In the genomic region with DNA sequence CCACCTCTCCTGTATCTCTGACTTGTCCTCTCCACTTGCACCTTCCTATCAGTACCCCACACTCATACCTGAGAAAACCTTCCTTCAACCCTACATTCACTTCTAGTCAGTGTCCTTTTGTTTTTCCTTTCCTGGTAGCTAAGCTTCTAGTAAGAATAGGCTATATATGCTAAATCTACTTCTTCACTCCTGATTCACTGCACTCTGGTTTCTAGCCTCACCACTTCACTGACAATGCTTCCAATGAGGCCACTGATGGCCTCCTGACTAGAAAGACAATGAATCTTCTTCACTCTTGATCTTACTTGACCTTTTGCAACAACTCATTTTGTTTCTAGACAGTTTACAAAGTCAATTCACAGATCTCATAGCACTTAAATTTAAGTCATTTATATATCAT, we compare ENCODE assay signal across 21 cellular contexts. TPM values are rescaled to one million over a fixed set of nuclear protein-coding genes. Genes with fewer than 3 reads are reported as not detected.
DNase-seq lines count a peak whose midpoint lies in the region; ATAC-seq and TF ChIP-seq lines count a peak whose summit lies in the region.
"Had no signal": no experiment of that assay in that cellular context is flagged by ENCODE, and none has a peak within 500 bp of the region (broad histone marks: within the 10 kb centered on the region; RNA-seq: fewer than 3 reads in every experiment).

No MANE protein-coding gene starts in this region.

- CTCF ChIA-PET in PC-3 (lab: Charles Lee), result no interaction called here

- no peaks in the 10 kb centered on the region for H3K27me3 ChIP-seq in ACC112 (ENCODE audit: insufficient read depth, low read length)
- no peaks in the 10 kb centered on the region for H3K27me3 ChIP-seq in PC-3 (ENCODE audit: low read length)
- H3K27me3 ChIP-seq in BE2C, result no peaks in the 10 kb centered on the region
- H3K27me3 ChIP-seq: BLaER1 had no signal

- H3K4me1 Mint-ChIP-seq in activated T-cell treated with anti-CD3 and anti-CD28 coated beads, Interleukin-2, amount 50 U/mL, for 24 hours (ENCODE audit: low read depth), result peaks cover 8% of the 10 kb centered on the region
- peaks cover 62% of the 10 kb centered on the region for H3K4me1 Mint-ChIP-seq in dendritic cell treated with granulocyte-macrophage colony-stimulating factor and Interleukin-4, amounts not matched to agents 40 ng/mL and 50 ng/mL, for 4 days (ENCODE audit: low read depth)

- no peak overlapping the region for H3K4me3 Mint-ChIP-seq in activated T-cell treated with anti-CD3 and anti-CD28 coated beads, Interleukin-2, amount 50 U/mL, for 24 hours
- H3K4me3 Mint-ChIP-seq in dendritic cell treated with granulocyte-macrophage colony-stimulating factor and Interleukin-4, amounts not matched to agents 40 ng/mL and 50 ng/mL, for 4 days, result no peak overlapping the region
- H3K4me3 Mint-ChIP-seq: CD8-positive, alpha-beta T cell; GM23338 had no signal

- BruUV-seq in PC-3 (replicated peaks; lab: Mats Ljungman, UMichigan), result no TSS peak

- no peak for TF ChIP-seq CTCF in PC-3 (conservative IDR thresholded peaks at IDR 0.05; ENCODE audit: low read depth, low read length)
- no peak for TF ChIP-seq CTCF in BE2C (IDR thresholded peaks at IDR 0.05; ENCODE audit: low read depth, low read length)

- H3K27ac ChIP-seq in ACC112 (ENCODE audit: low read depth, low read length) (peak overlapping the region; percentile 68; the same call in 1 of the 2 replicates), PC-3 (ENCODE audit: low read length) (peak overlapping the region; percentile 41)
- H3K27ac ChIP-seq: BLaER1, PC-9, RWPE1 had no signal

- H3K9ac ChIP-seq in PC-3 (ENCODE audit: low read length), result no peak overlapping the region
- H3K9ac ChIP-seq: BLaER1 had no signal

- H2AFZ ChIP-seq in ACC112 (ENCODE audit: low read length, unreplicated experiment) (no peak overlapping the region), PC-3 (ENCODE audit: low read length) (no peak overlapping the region)
- H2AFZ ChIP-seq: GM23338, PC-9 had no signal

- POLR2A ChIA-PET in PC-3 (lab: Charles Lee; ENCODE audit: unreplicated experiment), result no interaction called here

- H3K27me3 Mint-ChIP-seq in activated T-cell treated with anti-CD3 and anti-CD28 coated beads, Interleukin-2, amount 50 U/mL, for 24 hours, result no peaks in the 10 kb centered on the region
- H3K27me3 Mint-ChIP-seq in dendritic cell treated with granulocyte-macrophage colony-stimulating factor and Interleukin-4, amounts not matched to agents 40 ng/mL and 50 ng/mL, for 4 days, result no peaks in the 10 kb centered on the region

- H3K9me3 Mint-ChIP-seq in activated T-cell treated with anti-CD3 and anti-CD28 coated beads, Interleukin-2, amount 50 U/mL, for 24 hours, result no peaks in the 10 kb centered on the region
- no peaks in the 10 kb centered on the region for H3K9me3 Mint-ChIP-seq in dendritic cell treated with granulocyte-macrophage colony-stimulating factor and Interleukin-4, amounts not matched to agents 40 ng/mL and 50 ng/mL, for 4 days
- H3K9me3 Mint-ChIP-seq: CD8-positive, alpha-beta T cell; GM23338 had no signal

- H3K9me3 ChIP-seq in PC-3 (ENCODE audit: low read length), result no peaks in the 10 kb centered on the region
- no peaks in the 10 kb centered on the region for H3K9me3 ChIP-seq in BE2C
- H3K9me3 ChIP-seq: BLaER1 had no signal

- H3K36me3 ChIP-seq in ACC112 (ENCODE audit: insufficient read depth, low read length), result peaks cover 5% of the 10 kb centered on the region; the same call in 1 of the 2 replicates
- no peaks in the 10 kb centered on the region for H3K36me3 ChIP-seq in PC-3 (ENCODE audit: low read depth, low read length)
- no peaks in the 10 kb centered on the region for H3K36me3 ChIP-seq in BE2C

- no peaks in the 10 kb centered on the region for H3F3A ChIP-seq in PC-3 (ENCODE audit: low read length, unreplicated experiment)

- H4K20me1 ChIP-seq in PC-3 (ENCODE audit: low read length), result no peaks in the 10 kb centered on the region

- no peak for ATAC-seq in PC-3
- no peak for ATAC-seq in HG03521 (IDR thresholded peaks at IDR 0.05; ENCODE audit: unreplicated experiment)
- ATAC-seq: CD8-positive, alpha-beta T cell; GM23338 had no signal

- no peaks in the 10 kb centered on the region for H3K9me2 ChIP-seq in PC-3 (replicated peaks; ENCODE audit: low read length)

- H3K36me3 Mint-ChIP-seq in activated T-cell treated with anti-CD3 and anti-CD28 coated beads, Interleukin-2, amount 50 U/mL, for 24 hours (ENCODE audit: low read depth), result no peaks in the 10 kb centered on the region
- H3K36me3 Mint-ChIP-seq in dendritic cell treated with granulocyte-macrophage colony-stimulating factor and Interleukin-4, amounts not matched to agents 40 ng/mL and 50 ng/mL, for 4 days (ENCODE audit: low read depth), result peaks cover 29% of the 10 kb centered on the region

- no peak for DNase-seq in activated T-cell treated with anti-CD3 and anti-CD28 coated beads, Interleukin-2, amount 50 U/mL, for 24 hours
- no peak for DNase-seq in activated T-cell treated with anti-CD3 and anti-CD28 coated beads, Interleukin-2, amount 50 U/mL, for 48 hours
- no peak for DNase-seq in PC-3
- DNase-seq in central memory CD4-positive, alpha-beta T cell, result no peak
- no peak for DNase-seq in BE2C
- DNase-seq: Calu3; CD8-positive, alpha-beta T cell; EL; MM.1S; NCI-H1092; NCI-H1436 treated with DMSO at 0.1 percent for 48 hours; NCI-H2029; NCI-H2171; NCI-H526; PC-9 had no signal

- H3K79me2 ChIP-seq in ACC112 (ENCODE audit: control insufficient read depth, insufficient read depth, low read length, unreplicated experiment) (no peaks in the 10 kb centered on the region), PC-3 (ENCODE audit: low read length) (no peaks in the 10 kb centered on the region)

- intact Hi-C loops in PC-3 (cut with micrococcal nuclease), result no loop called here
- intact Hi-C loops in dendritic cell treated with granulocyte-macrophage colony-stimulating factor and Interleukin-4, amounts not matched to agents 40 ng/mL and 50 ng/mL, for 4 days (cut with micrococcal nuclease), result loop anchor here (5.0 to 10.0 kb wide), 2 partner anchors 34 to 67 kb away; no protein-coding TSS in a partner anchor

- peak overlapping the region; percentile 42 for H3K27ac Mint-ChIP-seq in activated T-cell treated with anti-CD3 and anti-CD28 coated beads, Interleukin-2, amount 50 U/mL, for 24 hours
- H3K27ac Mint-ChIP-seq in dendritic cell treated with granulocyte-macrophage colony-stimulating factor and Interleukin-4, amounts not matched to agents 40 ng/mL and 50 ng/mL, for 4 days, result peak overlapping the region; percentile 56
- H3K27ac Mint-ChIP-seq: CD8-positive, alpha-beta T cell; GM23338 had no signal

- H3K4me1 ChIP-seq in ACC112 (ENCODE audit: control insufficient read depth, insufficient read depth, low read length, unreplicated experiment) (peaks cover 17% of the 10 kb centered on the region), PC-3 (ENCODE audit: insufficient read depth, low read length) (peaks cover 22% of the 10 kb centered on the region), BE2C (no peaks in the 10 kb centered on the region)

- H3K4me3 ChIP-seq in ACC112 (ENCODE audit: low read depth, low read length) (no peak overlapping the region), PC-3 (ENCODE audit: low read length) (no peak overlapping the region), BE2C (ENCODE audit: low read depth, low read length) (no peak overlapping the region)
- H3K4me3 ChIP-seq: BLaER1, GM23338, PC-9 had no signal

- peak overlapping the region; percentile 1; the same call in 1 of the 2 replicates for H3K4me2 ChIP-seq in PC-3 (ENCODE audit: low read length)
- H3K4me2 ChIP-seq: BLaER1, GM23338, PC-9 had no signal

RNA-seq across cellular contexts. Expression of a gene that starts 52.0 kb away (rescaled TPM):
- 24.5 and 34.0 TPM in 2 replicates for total RNA-seq in PC-3 (2014; rRNA removed)
- 7.5 TPM for polyA plus RNA-seq in BE2C (2012; ENCODE audit: insufficient read depth, insufficient read length, low read depth)
